In the genomic region with DNA sequence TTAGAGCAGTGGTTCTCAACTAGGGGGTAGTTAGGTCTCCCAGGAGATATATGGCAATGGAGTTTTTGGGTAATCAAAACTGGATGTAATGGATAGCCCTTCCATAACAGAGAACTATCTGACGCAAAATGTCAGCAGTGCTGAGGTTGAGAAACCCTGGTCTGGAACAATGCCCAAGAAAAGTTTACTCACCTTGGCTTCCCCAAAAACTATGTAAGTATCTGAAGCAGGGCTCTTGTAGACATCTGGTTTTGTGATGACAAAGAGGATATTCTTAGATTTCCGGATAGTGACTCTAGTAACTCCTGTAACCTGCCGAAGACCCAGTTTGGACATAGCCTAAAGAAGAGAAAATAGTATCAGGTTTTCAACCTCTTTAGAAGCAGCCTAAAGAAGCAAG, we compare ENCODE assay signal across 28 cellular contexts. TPM values are rescaled to one million over a fixed set of nuclear protein-coding genes. Genes with fewer than 3 reads are reported as not detected.
"Had no signal": no experiment of that assay in that cellular context is flagged by ENCODE, and none has a peak within 500 bp of the region (broad histone marks: within the 10 kb centered on the region; RNA-seq: fewer than 3 reads in every experiment).

No MANE protein-coding gene starts in this region.

- H3K4me1 ChIP-seq: lower lobe of right lung, parathyroid adenoma had no signal

- H3K4me3 Mint-ChIP-seq: effector memory CD8-positive, alpha-beta T cell; naive thymus-derived CD8-positive, alpha-beta T cell; neural crest cell; stimulated activated naive B cell treated with anti-CD40 and anti-IgM and Interleukin-4, amounts not matched to agents 10 μg/mL and 1 μg/mL and 100 μg/mL, for 72 hours; T-helper 1 cell treated with Interleukin-12 subunit alpha and Interleukin-12 subunit beta and Interleukin-4 antibody, amounts not matched to agents 30 μg/mL and 1 μg/mL, for 36 hours had no signal

- DNase-seq: activated CD4-positive, alpha-beta T cell treated with anti-CD3 and anti-CD28 coated beads for 4 hours; activated CD4-positive, alpha-beta T cell treated with anti-CD3 and anti-CD28 coated beads, Interleukin-2, amount 50 U/mL, for 4 hours; activated CD8-positive, alpha-beta memory T cell treated with anti-CD3 and anti-CD28 coated beads for 24 hours; activated gamma-delta T cell treated with Interleukin-2 at 50 U/mL for 16 hours; activated naive CD4-positive, alpha-beta T cell treated with anti-CD3 and anti-CD28 coated beads, Interleukin-2, amount 50 U/mL, for 16 hours; activated T-cell treated with anti-CD3 and anti-CD28 coated beads, Interleukin-2, amount 50 U/mL, for 1 hour; effector memory CD8-positive, alpha-beta T cell; foreskin melanocyte; left lung; lower lobe of right lung; mesenchymal stem cell; naive thymus-derived CD8-positive, alpha-beta T cell; occipital lobe; stimulated activated CD4-positive, alpha-beta T cell treated with anti-CD3 and anti-CD28 coated beads, Interleukin-15, amount 100 ng/mL, for 24 hours; stimulated activated CD4-positive, alpha-beta T cell treated with anti-CD3 and anti-CD28 coated beads, Interleukin-2, amount 100 ng/mL, for 24 hours; stimulated activated naive B cell treated with anti-CD40 and anti-IgM and Interleukin-4, amounts not matched to agents 10 μg/mL and 1 μg/mL and 100 μg/mL, for 72 hours; T-helper 9 cell had no signal

- H3K9me3 ChIP-seq: left lung, lower lobe of right lung, right atrium auricular region, suprapubic skin, tibial nerve had no signal

- H3K9me3 Mint-ChIP-seq: effector memory CD8-positive, alpha-beta T cell; naive thymus-derived CD8-positive, alpha-beta T cell; neural crest cell; stimulated activated naive B cell treated with anti-CD40 and anti-IgM and Interleukin-4, amounts not matched to agents 10 μg/mL and 1 μg/mL and 100 μg/mL, for 72 hours; T-helper 1 cell treated with Interleukin-12 subunit alpha and Interleukin-12 subunit beta and Interleukin-4 antibody, amounts not matched to agents 30 μg/mL and 1 μg/mL, for 36 hours had no signal

- H3K27ac ChIP-seq: coronary artery, lower lobe of right lung, parathyroid adenoma, right atrium auricular region, suprapubic skin, tibial nerve, VCaP had no signal

- H3K4me3 ChIP-seq: coronary artery, left lung, lower lobe of right lung, right atrium auricular region, smooth muscle cell, suprapubic skin, tibial nerve had no signal

- H3K27me3 ChIP-seq: left lung, right atrium auricular region, suprapubic skin, tibial nerve had no signal

- ATAC-seq: effector memory CD8-positive, alpha-beta T cell; esophagus mucosa; left lung; lower lobe of right lung; naive thymus-derived CD8-positive, alpha-beta T cell; stimulated activated naive B cell treated with anti-CD40 and anti-IgM and Interleukin-4, amounts not matched to agents 10 μg/mL and 1 μg/mL and 100 μg/mL, for 72 hours had no signal

- H3K27ac Mint-ChIP-seq: stimulated activated naive B cell treated with anti-CD40 and anti-IgM and Interleukin-4, amounts not matched to agents 10 μg/mL and 1 μg/mL and 100 μg/mL, for 72 hours; T-helper 1 cell treated with Interleukin-12 subunit alpha and Interleukin-12 subunit beta and Interleukin-4 antibody, amounts not matched to agents 30 μg/mL and 1 μg/mL, for 36 hours had no signal

- H3K27me3 Mint-ChIP-seq: effector memory CD8-positive, alpha-beta T cell; naive thymus-derived CD8-positive, alpha-beta T cell; stimulated activated naive B cell treated with anti-CD40 and anti-IgM and Interleukin-4, amounts not matched to agents 10 μg/mL and 1 μg/mL and 100 μg/mL, for 72 hours had no signal

RNA-seq across cellular contexts. Expression of gene HSD17B6, which starts 49.8 kb away (rescaled TPM):
- total RNA-seq: endothelial cell of umbilical vein had no signal
